ENCODE assay signal across 2 cellular contexts in the genomic region with DNA sequence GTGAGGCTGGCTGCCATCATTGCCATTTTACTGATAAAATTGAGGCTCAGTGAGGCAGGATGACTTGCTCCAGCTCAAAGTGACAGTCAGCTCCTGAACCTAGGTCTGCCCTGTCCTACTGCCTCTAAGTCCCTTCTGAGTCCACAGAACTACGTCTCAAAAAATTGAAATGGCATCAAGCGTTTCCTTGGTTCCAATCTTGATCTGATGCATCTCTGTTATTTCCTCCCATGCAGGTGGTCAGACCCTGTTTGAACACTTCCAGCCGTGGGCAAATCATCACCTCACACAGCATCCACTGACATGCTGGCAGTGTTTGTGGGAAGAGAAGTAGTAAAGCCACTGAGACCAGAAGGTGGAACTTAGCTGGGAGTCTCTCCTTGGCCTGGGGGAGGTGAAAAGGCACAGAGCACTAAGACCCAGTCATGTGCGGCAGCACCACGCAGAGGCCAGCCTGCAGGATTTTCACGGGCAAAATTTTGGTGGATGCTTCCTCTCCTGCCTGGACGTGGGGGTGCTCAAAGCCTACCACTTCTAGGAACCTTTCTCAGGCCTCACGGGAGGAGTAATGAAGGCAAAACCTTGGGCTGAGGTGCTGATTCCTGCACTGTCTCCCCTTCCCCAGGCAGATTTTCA.
TF ChIP-seq lines count a peak whose summit lies in the region.

No MANE protein-coding gene starts in this region.

TF ChIP-seq in HepG2, 621 proteins besides CTCF, POLR2A, EP300 and RAD21:
- 0 out of 2 replicates have a peak, but pooled peaks have one; percentile 5 for TF ChIP-seq ZNF598 (CRISPR knock-in tag; IDR thresholded peaks at IDR 0.05; ENCODE audit: borderline replicate concordance)
- TF ChIP-seq, protein P1, sequence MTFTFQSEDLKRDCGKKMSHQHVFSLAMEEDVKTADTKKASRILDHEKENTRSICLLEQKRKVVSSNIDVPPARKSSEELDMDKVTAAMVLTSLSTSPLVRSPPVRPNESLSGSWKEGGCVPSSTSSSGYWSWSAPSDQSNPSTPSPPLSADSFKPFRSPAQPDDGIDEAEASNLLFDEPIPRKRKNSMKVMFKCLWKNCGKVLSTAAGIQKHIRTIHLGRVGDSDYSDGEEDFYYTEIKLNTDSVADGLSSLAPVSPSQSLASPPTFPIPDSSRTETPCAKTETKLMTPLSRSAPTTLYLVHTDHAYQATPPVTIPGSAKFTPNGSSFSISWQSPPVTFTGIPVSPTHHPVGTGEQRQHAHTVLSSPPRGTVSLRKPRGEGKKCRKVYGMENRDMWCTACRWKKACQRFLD (CRISPR knock-in tag; IDR thresholded peaks at IDR 0.05; ENCODE audit: borderline replicate concordance): 0 out of 2 replicates have a peak, but pooled peaks have one; percentile 15
- TF ChIP-seq, protein P2, sequence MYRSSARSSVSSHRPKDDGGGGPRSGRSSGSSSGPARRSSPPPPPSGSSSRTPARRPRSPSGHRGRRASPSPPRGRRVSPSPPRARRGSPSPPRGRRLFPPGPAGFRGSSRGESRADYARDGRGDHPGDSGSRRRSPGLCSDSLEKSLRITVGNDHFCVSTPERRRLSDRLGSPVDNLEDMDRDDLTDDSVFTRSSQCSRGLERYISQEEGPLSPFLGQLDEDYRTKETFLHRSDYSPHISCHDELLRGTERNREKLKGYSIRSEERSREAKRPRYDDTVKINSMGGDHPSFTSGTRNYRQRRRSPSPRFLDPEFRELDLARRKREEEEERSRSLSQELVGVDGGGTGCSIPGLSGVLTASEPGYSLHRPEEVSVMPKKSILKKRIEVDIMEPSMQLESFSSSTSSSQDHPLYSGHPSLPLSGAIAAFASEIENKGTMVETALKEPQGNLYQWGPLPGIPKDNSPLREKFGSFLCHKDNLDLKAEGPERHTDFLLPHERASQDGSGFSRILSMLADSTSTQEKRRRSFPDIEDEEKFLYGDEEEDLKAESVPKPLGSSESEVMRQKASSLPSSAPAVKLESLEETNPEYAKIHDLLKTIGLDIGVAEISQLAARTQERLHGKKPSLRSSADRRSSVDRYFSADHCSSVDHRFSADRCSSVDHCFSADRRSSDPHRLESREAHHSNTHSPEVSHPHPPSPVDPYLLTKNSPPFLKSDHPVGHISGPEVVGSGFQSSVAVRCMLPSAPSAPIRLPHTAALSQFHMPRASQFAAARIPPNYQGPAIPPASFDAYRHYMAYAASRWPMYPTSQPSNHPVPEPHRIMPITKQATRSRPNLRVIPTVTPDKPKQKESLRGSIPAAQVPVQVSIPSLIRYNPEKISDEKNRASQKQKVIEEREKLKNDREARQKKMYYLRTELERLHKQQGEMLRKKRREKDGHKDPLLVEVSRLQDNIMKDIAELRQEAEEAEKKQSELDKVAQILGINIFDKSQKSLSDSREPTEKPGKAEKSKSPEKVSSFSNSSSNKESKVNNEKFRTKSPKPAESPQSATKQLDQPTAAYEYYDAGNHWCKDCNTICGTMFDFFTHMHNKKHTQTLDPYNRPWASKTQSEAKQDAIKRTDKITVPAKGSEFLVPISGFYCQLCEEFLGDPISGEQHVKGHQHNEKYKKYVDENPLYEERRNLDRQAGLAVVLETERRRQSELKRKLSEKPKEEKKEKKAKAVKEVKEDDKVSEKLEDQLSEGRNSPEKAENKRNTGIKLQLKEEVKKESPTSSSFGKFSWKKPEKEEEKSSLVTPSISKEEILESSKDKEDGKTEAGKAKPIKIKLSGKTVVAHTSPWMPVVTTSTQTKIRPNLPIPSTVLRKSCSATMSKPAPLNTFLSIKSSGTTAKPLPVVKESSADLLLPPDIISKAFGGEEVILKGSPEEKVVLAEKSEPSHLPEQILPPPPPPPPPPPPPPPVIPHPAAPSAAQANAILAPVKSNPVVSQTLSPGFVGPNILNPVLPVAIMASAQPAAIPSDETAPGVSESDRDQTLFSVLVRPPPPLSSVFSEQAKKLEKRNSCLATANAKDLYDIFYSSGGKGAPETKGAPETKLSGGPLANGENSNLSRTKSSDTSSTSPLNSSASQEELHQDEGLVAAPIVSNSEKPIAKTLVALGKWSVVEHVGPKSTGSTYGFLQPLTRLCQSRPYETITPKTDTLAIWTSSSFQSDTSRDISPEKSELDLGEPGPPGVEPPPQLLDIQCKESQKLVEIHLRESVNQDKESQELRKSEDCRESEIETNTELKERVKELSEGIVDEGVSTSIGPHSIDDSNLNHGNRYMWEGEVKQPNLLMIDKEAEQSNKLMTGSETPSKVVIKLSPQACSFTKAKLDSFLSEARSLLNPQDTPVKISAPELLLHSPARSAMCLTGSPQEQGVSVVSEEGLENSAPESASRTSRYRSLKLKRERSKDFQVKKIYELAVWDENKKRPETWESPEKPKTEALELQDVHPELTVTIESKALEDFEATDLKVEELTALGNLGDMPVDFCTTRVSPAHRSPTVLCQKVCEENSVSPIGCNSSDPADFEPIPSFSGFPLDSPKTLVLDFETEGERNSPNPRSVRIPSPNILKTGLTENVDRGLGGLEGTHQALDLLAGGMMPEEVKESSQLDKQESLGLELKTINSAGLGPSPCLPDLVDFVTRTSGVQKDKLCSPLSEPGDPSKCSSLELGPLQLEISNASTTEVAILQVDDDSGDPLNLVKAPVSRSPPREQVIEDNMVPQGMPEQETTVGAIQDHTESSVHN (CRISPR knock-in tag; IDR thresholded peaks at IDR 0.05): peak; percentile 53; the same call in 1 of the 2 replicates
- no peak for TF ChIP-seq HOXA9 (CRISPR knock-in tag; IDR thresholded peaks at IDR 0.05; ENCODE audit: borderline replicate concordance)
- TF ChIP-seq NR2F6 (IDR thresholded peaks at IDR 0.05): no peak
- TF ChIP-seq NR2F6 (CRISPR knock-in tag; IDR thresholded peaks at IDR 0.05): no peak
- peak; percentile 43; the same call in 1 of the 2 replicates for TF ChIP-seq ZNF605 (CRISPR knock-in tag; IDR thresholded peaks at IDR 0.05)
- peak; percentile 38 for TF ChIP-seq ZNF883 (CRISPR knock-in tag; IDR thresholded peaks at IDR 0.05; ENCODE audit: not compliant biosample characterization)
- TF ChIP-seq ZMAT3 (CRISPR knock-in tag; conservative IDR thresholded peaks at IDR 0.05): 0 out of 2 replicates have a peak, but pooled peaks have one; percentile 5

TF ChIP-seq in neural cell, 6 proteins besides CTCF, POLR2A, EP300 and RAD21:
- no peak for TF ChIP-seq MXI1 (conservative IDR thresholded peaks at IDR 0.05; ENCODE audit: poor library complexity, severe bottlenecking)
- TF ChIP-seq POLR2AphosphoS5 (IDR thresholded peaks at IDR 0.05): no peak
- no peak for TF ChIP-seq EZH2 (IDR thresholded peaks at IDR 0.05; ENCODE audit: borderline replicate concordance, insufficient read depth, low read length, poor library complexity, severe bottlenecking)
- TF ChIP-seq SMC3 (conservative IDR thresholded peaks at IDR 0.05; ENCODE audit: poor library complexity): peak; percentile 7
- TF ChIP-seq TAF1 (IDR thresholded peaks at IDR 0.05; ENCODE audit: low read depth): no peak
- TF ChIP-seq, protein P3, sequence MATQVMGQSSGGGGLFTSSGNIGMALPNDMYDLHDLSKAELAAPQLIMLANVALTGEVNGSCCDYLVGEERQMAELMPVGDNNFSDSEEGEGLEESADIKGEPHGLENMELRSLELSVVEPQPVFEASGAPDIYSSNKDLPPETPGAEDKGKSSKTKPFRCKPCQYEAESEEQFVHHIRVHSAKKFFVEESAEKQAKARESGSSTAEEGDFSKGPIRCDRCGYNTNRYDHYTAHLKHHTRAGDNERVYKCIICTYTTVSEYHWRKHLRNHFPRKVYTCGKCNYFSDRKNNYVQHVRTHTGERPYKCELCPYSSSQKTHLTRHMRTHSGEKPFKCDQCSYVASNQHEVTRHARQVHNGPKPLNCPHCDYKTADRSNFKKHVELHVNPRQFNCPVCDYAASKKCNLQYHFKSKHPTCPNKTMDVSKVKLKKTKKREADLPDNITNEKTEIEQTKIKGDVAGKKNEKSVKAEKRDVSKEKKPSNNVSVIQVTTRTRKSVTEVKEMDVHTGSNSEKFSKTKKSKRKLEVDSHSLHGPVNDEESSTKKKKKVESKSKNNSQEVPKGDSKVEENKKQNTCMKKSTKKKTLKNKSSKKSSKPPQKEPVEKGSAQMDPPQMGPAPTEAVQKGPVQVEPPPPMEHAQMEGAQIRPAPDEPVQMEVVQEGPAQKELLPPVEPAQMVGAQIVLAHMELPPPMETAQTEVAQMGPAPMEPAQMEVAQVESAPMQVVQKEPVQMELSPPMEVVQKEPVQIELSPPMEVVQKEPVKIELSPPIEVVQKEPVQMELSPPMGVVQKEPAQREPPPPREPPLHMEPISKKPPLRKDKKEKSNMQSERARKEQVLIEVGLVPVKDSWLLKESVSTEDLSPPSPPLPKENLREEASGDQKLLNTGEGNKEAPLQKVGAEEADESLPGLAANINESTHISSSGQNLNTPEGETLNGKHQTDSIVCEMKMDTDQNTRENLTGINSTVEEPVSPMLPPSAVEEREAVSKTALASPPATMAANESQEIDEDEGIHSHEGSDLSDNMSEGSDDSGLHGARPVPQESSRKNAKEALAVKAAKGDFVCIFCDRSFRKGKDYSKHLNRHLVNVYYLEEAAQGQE (IDR thresholded peaks at IDR 0.05; ENCODE audit: borderline replicate concordance): no peak
